Comparison of ENCODE assay signal across 2 cellular contexts in genomic region chr12:20523658-20524057, GRCh38.
TF ChIP-seq lines count a peak whose summit lies in the region.

No MANE protein-coding gene starts in this region.

TF ChIP-seq in IMR-90, 13 proteins besides CTCF, POLR2A, EP300 and RAD21:
- TF ChIP-seq MAFK (IDR thresholded peaks at IDR 0.05; ENCODE audit: low read depth, low read length) (no peak), ELK1 (IDR thresholded peaks at IDR 0.05; ENCODE audit: borderline replicate concordance, low read depth, low read length) (no peak), CEBPB (IDR thresholded peaks at IDR 0.05; ENCODE audit: low read depth, low read length) (0 out of 2 replicates have a peak, but pooled peaks have one; percentile 6), USF2 (IDR thresholded peaks at IDR 0.05; ENCODE audit: low read depth, low read length) (no peak), FOS (IDR thresholded peaks at IDR 0.05; ENCODE audit: low read depth, low read length) (peak; percentile 77)

TF ChIP-seq in endothelial cell of umbilical vein, 7 proteins besides CTCF, POLR2A, EP300 and RAD21:
- peak; percentile 78 for TF ChIP-seq FOS (IDR thresholded peaks at IDR 0.05; ENCODE audit: borderline replicate concordance, insufficient read depth, low read length)
- TF ChIP-seq GATA2 (IDR thresholded peaks at IDR 0.05; ENCODE audit: insufficient read depth, insufficient read length, low read depth, low read length), result no peak
- peak; percentile 9 for TF ChIP-seq JUN (IDR thresholded peaks at IDR 0.05; ENCODE audit: borderline replicate concordance, insufficient read depth, insufficient read length, low read depth)
- TF ChIP-seq MAX (IDR thresholded peaks at IDR 0.05; ENCODE audit: insufficient read depth, insufficient read length), result no peak
- no peak for TF ChIP-seq MYC (IDR thresholded peaks at IDR 0.05; ENCODE audit: low read depth, low read length)
